In the genomic region with DNA sequence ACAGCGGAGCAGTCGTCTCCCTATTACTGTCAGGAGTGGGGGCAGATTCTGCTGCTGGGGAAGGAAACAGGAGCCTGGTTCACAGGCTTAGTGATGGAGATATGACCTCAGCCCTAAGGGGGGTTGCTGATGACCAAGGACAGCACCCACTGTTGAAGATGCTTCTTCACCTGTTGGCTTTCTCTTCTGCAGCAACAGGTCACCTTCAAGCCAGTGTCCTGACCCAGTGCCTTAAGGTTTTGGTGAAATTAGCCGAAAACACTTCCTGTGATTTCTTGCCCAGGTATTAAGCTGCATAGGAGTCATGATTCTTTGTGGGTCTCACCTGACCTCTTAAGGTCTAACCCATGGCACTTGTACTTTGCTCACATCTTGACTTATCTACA, we compare ENCODE assay signal across 23 cellular contexts. TPM values are rescaled to one million over a fixed set of nuclear protein-coding genes. Genes with fewer than 3 reads are reported as not detected.
DNase-seq lines count a peak whose midpoint lies in the region; ATAC-seq and TF ChIP-seq lines count a peak whose summit lies in the region.
"Had no signal": no experiment of that assay in that cellular context is flagged by ENCODE, and none has a peak within 500 bp of the region (broad histone marks: within the 10 kb centered on the region; RNA-seq: fewer than 3 reads in every experiment).

No MANE protein-coding gene starts in this region.

- CTCF ChIA-PET in CD4-positive, alpha-beta T cell (lab: Charles Lee), result no interaction called here
- CTCF ChIA-PET in GM10248 (lab: Yijun Ruan, JAX), result interaction anchor here (1.4 to 2.0 kb wide), 2 partner anchors 23 to 25 kb away, joined by 4 to 5 read pairs; no protein-coding TSS in a partner anchor

- H3K4me3 Mint-ChIP-seq in T-helper 2 cell treated with Interferon-gamma antibody and Interleukin-4, amounts not matched to agents 5 μg/mL and 100 μg/mL, for 36 hours, result no peak overlapping the region
- H3K4me3 Mint-ChIP-seq in CD4-positive, alpha-beta T cell, result no peak overlapping the region
- H3K4me3 Mint-ChIP-seq: B cell had no signal

- TF ChIP-seq CTCF in CD4-positive, alpha-beta T cell (IDR thresholded peaks at IDR 0.05), result no peak
- TF ChIP-seq CTCF in omental fat pad (IDR thresholded peaks at IDR 0.05), result no peak
- TF ChIP-seq CTCF in GM10248 (IDR thresholded peaks at IDR 0.05; ENCODE audit: control extremely low read depth, extremely low read depth, low read depth, missing control alignments), result no peak

- peak overlapping the region; percentile 0 for H3K27ac Mint-ChIP-seq in T-helper 2 cell treated with Interferon-gamma antibody and Interleukin-4, amounts not matched to agents 5 μg/mL and 100 μg/mL, for 36 hours
- H3K27ac Mint-ChIP-seq in CD4-positive, alpha-beta T cell, result peak overlapping the region; percentile 4
- H3K27ac Mint-ChIP-seq: B cell had no signal

- peaks cover 4% of the 10 kb centered on the region for H3K4me1 Mint-ChIP-seq in T-helper 2 cell treated with Interferon-gamma antibody and Interleukin-4, amounts not matched to agents 5 μg/mL and 100 μg/mL, for 36 hours (ENCODE audit: low read depth)
- peaks cover 10% of the 10 kb centered on the region for H3K4me1 Mint-ChIP-seq in CD4-positive, alpha-beta T cell (ENCODE audit: low read depth)

- no peaks in the 10 kb centered on the region for H3K27me3 Mint-ChIP-seq in T-helper 2 cell treated with Interferon-gamma antibody and Interleukin-4, amounts not matched to agents 5 μg/mL and 100 μg/mL, for 36 hours (ENCODE audit: low read depth)
- no peaks in the 10 kb centered on the region for H3K27me3 Mint-ChIP-seq in CD4-positive, alpha-beta T cell
- H3K27me3 Mint-ChIP-seq: B cell, IgD-negative memory B cell had no signal

- no peaks in the 10 kb centered on the region for H3K27me3 ChIP-seq in CD4-positive, alpha-beta T cell (ENCODE audit: control insufficient read depth, insufficient read depth, low read length)

- peaks cover 37% of the 10 kb centered on the region for H3K36me3 Mint-ChIP-seq in T-helper 2 cell treated with Interferon-gamma antibody and Interleukin-4, amounts not matched to agents 5 μg/mL and 100 μg/mL, for 36 hours (ENCODE audit: low read depth)
- H3K36me3 Mint-ChIP-seq in CD4-positive, alpha-beta T cell (ENCODE audit: low read depth), result peaks cover 37% of the 10 kb centered on the region

- H3K27ac ChIP-seq in CD4-positive, alpha-beta T cell (ENCODE audit: low read depth, low read length), result no peak overlapping the region
- H3K27ac ChIP-seq: 22Rv1, C4-2B, HL-60, KMS-11, PC-9 had no signal

- DNase-seq in T-helper 2 cell treated with Interferon-gamma antibody and Interleukin-4, amounts not matched to agents 5 μg/mL and 100 μg/mL, for 36 hours (ENCODE audit: low spot score), result no peak
- no peak for DNase-seq in T-helper 2 cell
- DNase-seq in activated effector memory CD4-positive, alpha-beta T cell treated with anti-CD3 and anti-CD28 coated beads, Interleukin-2, amount 50 U/mL, for 16 hours, result peak; percentile 27
- no peak for DNase-seq in activated effector memory CD4-positive, alpha-beta T cell treated with Interleukin-2 at 50 U/mL for 16 hours
- DNase-seq in CD4-positive, alpha-beta T cell, result no peak
- DNase-seq in omental fat pad (ENCODE audit: low spot score), result no peak
- DNase-seq in GM10248 (ENCODE audit: extremely low spot score), result no peak
- DNase-seq: Calu3, DMS79 treated with DMSO at 0.1 percent for 48 hours, NCI-H1048, NCI-H1417, NCI-H1694, NCI-H2081, NCI-H2227 treated with DMSO at 0.1 percent for 48 hours, NCI-H526 treated with DMSO at 0.1 percent for 48 hours, PC-9, Right ventricle myocardium superior had no signal

- no peaks in the 10 kb centered on the region for H3K9me3 ChIP-seq in CD4-positive, alpha-beta T cell (ENCODE audit: control insufficient read depth, low read length)

- intact Hi-C loops in CD4-positive, alpha-beta T cell (cut with DNase I, micrococcal nuclease), result loop anchor here in 1 of 2 experiments (10.0 kb wide), 1 partner anchor 194 kb away; no protein-coding TSS in a partner anchor

- POLR2A ChIA-PET in CD4-positive, alpha-beta T cell (lab: Charles Lee), result interaction anchor here (1.8 kb wide), 1 partner anchor 12 kb away, joined by 6 read pairs; no protein-coding TSS in a partner anchor
- POLR2A ChIA-PET in GM10248 (lab: Yijun Ruan, JAX), result no interaction called here

- no peak for ATAC-seq in CD4-positive, alpha-beta T cell (ENCODE audit: poor library complexity)
- peak; percentile 5 for ATAC-seq in omental fat pad (ENCODE audit: low FRiP score)

- H3K9me3 Mint-ChIP-seq in T-helper 2 cell treated with Interferon-gamma antibody and Interleukin-4, amounts not matched to agents 5 μg/mL and 100 μg/mL, for 36 hours, result no peaks in the 10 kb centered on the region
- H3K9me3 Mint-ChIP-seq in CD4-positive, alpha-beta T cell, result no peaks in the 10 kb centered on the region
- H3K9me3 Mint-ChIP-seq: IgD-negative memory B cell had no signal

RNA-seq across cellular contexts. Expression of a gene that starts 14.0 kb away (rescaled TPM):
- total RNA-seq in CD4-positive, alpha-beta T cell, result 10 to 100 TPM in 1 of 2 experiments, 1 to 10 TPM in 1; 8.8 to 10.3 TPM
- total RNA-seq in omental fat pad, result 1 to 10 TPM; 4.0 to 6.5 (median 5.5) TPM

RNA-seq across cellular contexts. Expression of a gene that starts 20.5 kb away (rescaled TPM):
- total RNA-seq in CD4-positive, alpha-beta T cell, result 100 to 1,000 TPM; 289 to 297 TPM
- 100 to 1,000 TPM; 239 to 266 (median 255) TPM for total RNA-seq in omental fat pad

RNA-seq across cellular contexts. Expression of a gene that starts 20.6 kb away (rescaled TPM):
- total RNA-seq in CD4-positive, alpha-beta T cell, result 1 to 10 TPM; 5.5 to 5.8 TPM
- 10 to 100 TPM; 11.6 to 15.1 (median 13.6) TPM for total RNA-seq in omental fat pad

RNA-seq across cellular contexts. Expression of a gene that starts 30.6 kb away (rescaled TPM):
- total RNA-seq in CD4-positive, alpha-beta T cell, result 1 to 10 TPM; 1.1 to 2.0 TPM
- 10 to 100 TPM; 66.7 to 91.3 (median 77.1) TPM for total RNA-seq in omental fat pad

RNA-seq across cellular contexts. Expression of a gene that starts 43.5 kb away (rescaled TPM):
- total RNA-seq in CD4-positive, alpha-beta T cell, result 100 to 1,000 TPM; 102 to 109 TPM
- 100 to 1,000 TPM in 3 of 4 donors, 10 to 100 TPM in 1; 99.5 to 120 (median 118) TPM for total RNA-seq in omental fat pad
